ENCODE assay signal across 33 cellular contexts in the genomic region with DNA sequence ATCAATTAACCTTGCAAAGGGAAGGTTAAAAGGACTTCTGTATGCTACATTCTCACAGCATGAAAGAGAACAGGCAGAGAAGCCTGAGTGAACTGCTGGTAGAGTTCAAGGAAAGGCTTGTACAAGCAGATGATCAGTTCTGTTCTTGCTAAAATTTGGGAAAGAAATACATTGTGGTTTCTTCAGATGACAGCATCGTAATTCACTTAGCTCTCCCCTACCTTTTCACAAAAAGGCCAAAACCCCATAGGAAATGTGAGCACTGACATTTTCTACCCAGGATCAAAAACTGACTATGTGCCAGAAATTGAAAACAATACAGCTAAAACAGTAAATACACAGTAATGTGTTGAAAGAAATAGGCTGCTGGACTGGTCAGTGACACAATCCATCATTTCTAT.
DNase-seq lines count a peak whose midpoint lies in the region; ATAC-seq and TF ChIP-seq lines count a peak whose summit lies in the region.
"Had no signal": no experiment of that assay in that cellular context is flagged by ENCODE, and none has a peak within 500 bp of the region (broad histone marks: within the 10 kb centered on the region; RNA-seq: fewer than 3 reads in every experiment).

No MANE protein-coding gene starts in this region.

- H4K8ac ChIP-seq in IMR-90 (ENCODE audit: low read depth in 2 of 2, low read length in 2 of 2): no peak overlapping the region

- H3K9me3 ChIP-seq in IMR-90 (ENCODE audit: control insufficient read depth, insufficient read depth, low read length): no peaks in the 10 kb centered on the region
- H3K9me3 ChIP-seq in tibial artery: no peaks in the 10 kb centered on the region
- H3K9me3 ChIP-seq: ascending aorta, esophagus squamous epithelium, HAP-1, pancreas, Peyer's patch, right atrium auricular region had no signal

- no peak overlapping the region for H4K5ac ChIP-seq in IMR-90 (ENCODE audit: low read depth, low read length)

- DNase-seq in IMR-90 (peak; percentile 8), astrocyte of the hippocampus (ENCODE audit: low read depth, low spot score) (peak; percentile 16), foreskin fibroblast (peak; percentile 16 to 19), stromal cell of bone marrow (ENCODE audit: low read depth) (peak; percentile 25), GM19240 (ENCODE audit: insufficient read length, low spot score) (no peak), tibial artery (no peak), kidney tubule cell (ENCODE audit: low spot score) (no peak)
- DNase-seq: activated CD4-positive, alpha-beta T cell treated with anti-CD3 and anti-CD28 coated beads for 48 hours; activated effector memory CD4-positive, alpha-beta T cell treated with anti-CD3 and anti-CD28 coated beads, Interleukin-2, amount 50 U/mL, for 16 hours; CD8-positive, alpha-beta memory T cell; cerebellar nuclear complex; dorsolateral prefrontal cortex; esophagus squamous epithelium; hypothalamus; Karpas-422; left colon; NCI-H1417 treated with DMSO at 0.1 percent for 48 hours; NCI-H226; pancreas; Peyer's patch; SHP77 treated with DMSO at 0.1 percent for 48 hours; spleen; stimulated activated CD4-positive, alpha-beta T cell treated with anti-CD3 and anti-CD28 coated beads, Interleukin-2, amount 100 ng/mL, for 24 hours; stimulated activated naive CD8-positive, alpha-beta T cell treated with anti-CD3 and anti-CD28 coated beads, Interleukin-15, Interleukin-2, amounts not matched to agents 100 U/mL and 50 U/mL, for 24 hours; T-helper 9 cell; uterus; WERI-Rb-1 had no signal

- H2BK20ac ChIP-seq in IMR-90 (ENCODE audit: low read depth, low read length): no peak overlapping the region

- no peak overlapping the region for H3K56ac ChIP-seq in IMR-90 (ENCODE audit: extremely low read depth, insufficient read depth, low read length)

- H3K36me3 ChIP-seq in IMR-90 (ENCODE audit: control insufficient read depth, insufficient read depth, low read length) (no peaks in the 10 kb centered on the region), tibial artery (no peaks in the 10 kb centered on the region)
- H3K36me3 ChIP-seq: ascending aorta, esophagus squamous epithelium, HAP-1, neural progenitor cell, pancreas, Peyer's patch, right atrium auricular region, spleen, thoracic aorta, uterus, WERI-Rb-1 had no signal

- H3K27ac ChIP-seq in IMR-90 (ENCODE audit: insufficient read depth, low read length) (no peak overlapping the region), tibial artery (no peak overlapping the region)
- H3K27ac ChIP-seq: ascending aorta, dorsolateral prefrontal cortex, esophagus squamous epithelium, neural progenitor cell, pancreas, Peyer's patch, right atrium auricular region, spleen, thoracic aorta, uterus, WERI-Rb-1 had no signal

- no peak overlapping the region for H2BK120ac ChIP-seq in IMR-90 (ENCODE audit: low read depth, low read length)

- H3K9ac ChIP-seq in IMR-90 (ENCODE audit: low read depth, low read length): no peak overlapping the region
- H3K9ac ChIP-seq: neural progenitor cell had no signal

- no TSS peak for BruUV-seq in IMR-90 (replicated peaks; lab: Mats Ljungman, UMichigan)

- no peak overlapping the region for H3K4me2 ChIP-seq in IMR-90 (ENCODE audit: low read depth, low read length)
- H3K4me2 ChIP-seq: neural progenitor cell had no signal

- CTCF ChIA-PET in IMR-90 (lab: Yijun Ruan, JAX): no interaction called here

- no peak for TF ChIP-seq RAD21 in IMR-90 (IDR thresholded peaks at IDR 0.05; ENCODE audit: low read length)

- no peak for ATAC-seq in IMR-90 (ENCODE audit: low read depth)
- ATAC-seq: HepG2; left colon; pancreas; stimulated activated naive CD8-positive, alpha-beta T cell treated with anti-CD3 and anti-CD28 coated beads, Interleukin-15, Interleukin-2, amounts not matched to agents 100 U/mL and 50 U/mL, for 24 hours had no signal

- intact Hi-C loops in IMR-90 (cut with micrococcal nuclease) (no loop called here), tibial artery (cut with DNase I; ENCODE audit: low total_unique reads) (no loop called here)

- no peak for TF ChIP-seq POLR2A in IMR-90 (IDR thresholded peaks at IDR 0.05; ENCODE audit: low read depth, low read length)

- H4K20me1 ChIP-seq in IMR-90 (ENCODE audit: insufficient read depth, low read length): no peaks in the 10 kb centered on the region

- POLR2A ChIA-PET in IMR-90 (lab: Charles Lee; ENCODE audit: unreplicated experiment): interaction anchor here (0.8 kb wide), 1 partner anchor 12 kb away, joined by 3 read pairs; no protein-coding TSS in a partner anchor

- no peak overlapping the region for H2BK15ac ChIP-seq in IMR-90 (ENCODE audit: low read depth, low read length)

- no peak overlapping the region for H3K4me3 ChIP-seq in IMR-90 (ENCODE audit: insufficient read depth, low read depth, low read length)
- no peak overlapping the region for H3K4me3 ChIP-seq in foreskin fibroblast (ENCODE audit: low read depth in 1 of 2, low read length in 2 of 2)
- H3K4me3 ChIP-seq in tibial artery: no peak overlapping the region
- H3K4me3 ChIP-seq: ascending aorta, dorsolateral prefrontal cortex, esophagus squamous epithelium, HAP-1, neural progenitor cell, pancreas, Peyer's patch, right atrium auricular region, spleen, thoracic aorta, uterus had no signal

- no peak overlapping the region for H3K23ac ChIP-seq in IMR-90 (ENCODE audit: low read depth, low read length)

- WGBS in IMR-90 (ENCODE audit: extremely low coverage in 2 of 2, insufficient read length in 1 of 2), 2 experiments: no CpG with 5 or more reads among the region's 1 CpG

- dilution Hi-C loops in IMR-90 (cut with HindIII; ENCODE audit: low sequenced_read_pairs, unreplicated experiment): no loop called here

- H2AK9ac ChIP-seq in IMR-90 (replicated peaks; ENCODE audit: low read depth, low read length, poor library complexity): no peak overlapping the region

- H3K27me3 ChIP-seq in IMR-90 (ENCODE audit: control insufficient read depth, insufficient read depth, low read length) (no peaks in the 10 kb centered on the region), tibial artery (no peaks in the 10 kb centered on the region)
- H3K27me3 ChIP-seq: ascending aorta, dorsolateral prefrontal cortex, esophagus squamous epithelium, neural progenitor cell, pancreas, Peyer's patch, right atrium auricular region, spleen, uterus had no signal

- H3K9me1 ChIP-seq in IMR-90 (ENCODE audit: insufficient read depth, low read length): no peaks in the 10 kb centered on the region

- H3K4me1 ChIP-seq in IMR-90 (ENCODE audit: control insufficient read depth, insufficient read depth, low read length): 0 out of 2 replicates have a peak, but pooled peaks cover 3% of the 10 kb centered on the region
- peaks cover 0 to 5% (median 0%) of the 10 kb centered on the region in 4 donors for H3K4me1 ChIP-seq in tibial artery
- H3K4me1 ChIP-seq: ascending aorta, esophagus squamous epithelium, neural progenitor cell, pancreas, Peyer's patch, right atrium auricular region, spleen, uterus had no signal

- in situ Hi-C loops in IMR-90 (cut with MboI; ENCODE audit: low sequenced_read_pairs): no loop called here

- H3K14ac ChIP-seq in IMR-90 (replicated peaks; ENCODE audit: low read depth, low read length): no peak overlapping the region

- no peaks in the 10 kb centered on the region for H3K79me1 ChIP-seq in IMR-90 (ENCODE audit: low read depth in 1 of 2, low read length in 2 of 2)

- TF ChIP-seq CTCF in IMR-90 (conservative IDR thresholded peaks at IDR 0.05; ENCODE audit: low read depth, low read length) (no peak), foreskin fibroblast (IDR thresholded peaks at IDR 0.05; ENCODE audit: low read depth, low read length) (no peak), tibial artery (IDR thresholded peaks at IDR 0.05) (no peak)

- H3K4ac ChIP-seq in IMR-90 (ENCODE audit: low read depth, low read length): no peak overlapping the region

- H2BK5ac ChIP-seq in IMR-90 (ENCODE audit: low read depth, low read length, poor library complexity, severe bottlenecking): no peak overlapping the region

- H2AFZ ChIP-seq in IMR-90 (replicated peaks; ENCODE audit: low read length, poor library complexity): no peak overlapping the region
- H2AFZ ChIP-seq: neural progenitor cell had no signal

- H3K18ac ChIP-seq in IMR-90 (ENCODE audit: low read depth, low read length): no peak overlapping the region

- H4K91ac ChIP-seq in IMR-90 (ENCODE audit: insufficient read depth, low read depth, low read length): no peak overlapping the region

- no peak overlapping the region for H2AK5ac ChIP-seq in IMR-90 (ENCODE audit: low read depth, low read length)

TF ChIP-seq in IMR-90, 13 proteins besides CTCF, POLR2A, EP300 and RAD21:
- TF ChIP-seq, protein P1, sequence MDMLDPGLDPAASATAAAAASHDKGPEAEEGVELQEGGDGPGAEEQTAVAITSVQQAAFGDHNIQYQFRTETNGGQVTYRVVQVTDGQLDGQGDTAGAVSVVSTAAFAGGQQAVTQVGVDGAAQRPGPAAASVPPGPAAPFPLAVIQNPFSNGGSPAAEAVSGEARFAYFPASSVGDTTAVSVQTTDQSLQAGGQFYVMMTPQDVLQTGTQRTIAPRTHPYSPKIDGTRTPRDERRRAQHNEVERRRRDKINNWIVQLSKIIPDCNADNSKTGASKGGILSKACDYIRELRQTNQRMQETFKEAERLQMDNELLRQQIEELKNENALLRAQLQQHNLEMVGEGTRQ (IDR thresholded peaks at IDR 0.05; ENCODE audit: low read depth, low read length): no peak
- TF ChIP-seq BHLHE40 (IDR thresholded peaks at IDR 0.05; ENCODE audit: low read depth, low read length) (no peak), CHD1 (IDR thresholded peaks at IDR 0.05; ENCODE audit: low read depth, low read length) (no peak), RFX5 (IDR thresholded peaks at IDR 0.05; ENCODE audit: low read depth, low read length) (no peak), MAFK (IDR thresholded peaks at IDR 0.05; ENCODE audit: low read depth, low read length) (no peak), MAZ (IDR thresholded peaks at IDR 0.05; ENCODE audit: borderline replicate concordance, low read depth, low read length) (no peak), FOS (IDR thresholded peaks at IDR 0.05; ENCODE audit: low read depth, low read length) (no peak), NFE2L2 (IDR thresholded peaks at IDR 0.05; ENCODE audit: low read depth, low read length) (no peak), RCOR1 (IDR thresholded peaks at IDR 0.05; ENCODE audit: insufficient replicate concordance, low read length) (no peak)
- TF ChIP-seq, protein P2, sequence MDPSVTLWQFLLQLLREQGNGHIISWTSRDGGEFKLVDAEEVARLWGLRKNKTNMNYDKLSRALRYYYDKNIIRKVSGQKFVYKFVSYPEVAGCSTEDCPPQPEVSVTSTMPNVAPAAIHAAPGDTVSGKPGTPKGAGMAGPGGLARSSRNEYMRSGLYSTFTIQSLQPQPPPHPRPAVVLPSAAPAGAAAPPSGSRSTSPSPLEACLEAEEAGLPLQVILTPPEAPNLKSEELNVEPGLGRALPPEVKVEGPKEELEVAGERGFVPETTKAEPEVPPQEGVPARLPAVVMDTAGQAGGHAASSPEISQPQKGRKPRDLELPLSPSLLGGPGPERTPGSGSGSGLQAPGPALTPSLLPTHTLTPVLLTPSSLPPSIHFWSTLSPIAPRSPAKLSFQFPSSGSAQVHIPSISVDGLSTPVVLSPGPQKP (IDR thresholded peaks at IDR 0.05; ENCODE audit: borderline replicate concordance, low read depth, low read length): no peak

Comparison
In these comparisons a context has a peak if more than half of its experiments do, and no peak if none do; other contexts are left out.
1. DNase-seq: peak in IMR-90 (single experiment), astrocyte of the hippocampus (single experiment), foreskin fibroblast (2 of 2) and stromal cell of bone marrow (single experiment); none in GM19240 (single experiment), tibial artery (0 of 2) and kidney tubule cell (single experiment).